In genomic region chr3:177921153-177921552, GRCh38 we compare ENCODE assay signal across 28 cellular contexts.
"Had no signal": no experiment of that assay in that cellular context is flagged by ENCODE, and none has a peak within 500 bp of the region (broad histone marks: within the 10 kb centered on the region; RNA-seq: fewer than 3 reads in every experiment).

No MANE protein-coding gene starts in this region.

- DNase-seq: activated B cell treated with CpG ODN at 0.5 μM for 24 hours; activated CD4-positive, alpha-beta T cell treated with anti-CD3 and anti-CD28 coated beads for 48 hours; activated CD4-positive, alpha-beta T cell treated with anti-CD3 and anti-CD28 coated beads, Interleukin-2, amount 50 U/mL, for 1 hour; activated CD4-positive, alpha-beta T cell treated with anti-CD3 and anti-CD28 coated beads, Interleukin-2, amount 50 U/mL, for 48 hours; activated CD8-positive, alpha-beta memory T cell treated with anti-CD3 and anti-CD28 coated beads for 24 hours; activated CD8-positive, alpha-beta T cell treated with anti-CD3 and anti-CD28 coated beads for 36 hours; activated effector memory CD4-positive, alpha-beta T cell treated with anti-CD3 and anti-CD28 coated beads, Interleukin-2, amount 50 U/mL, for 16 hours; activated naive CD4-positive, alpha-beta T cell treated with anti-CD3 and anti-CD28 coated beads for 36 hours; activated naive CD8-positive, alpha-beta T cell treated with anti-CD3 and anti-CD28 coated beads for 36 hours; activated naive CD8-positive, alpha-beta T cell treated with anti-CD3 and anti-CD28 coated beads, Interleukin-2, amount 50 U/mL, for 24 hours; activated T-cell treated with anti-CD3 and anti-CD28 coated beads, Interleukin-2, amount 50 U/mL, for 4 hours; adrenal gland; amygdala; aorta; central memory CD4-positive, alpha-beta T cell; cerebellar nuclear complex; colonic mucosa; effector CD8-positive, alpha-beta T cell; esophagus squamous epithelium; head of caudate nucleus; T-cell; T1000; WERI-Rb-1 had no signal

- H3K4me1 ChIP-seq: adrenal gland, breast epithelium, colonic mucosa, esophagus squamous epithelium had no signal

- H3K36me3 ChIP-seq: adrenal gland, breast epithelium, cardiac muscle cell, colonic mucosa, esophagus squamous epithelium, WERI-Rb-1 had no signal

- H3K4me3 ChIP-seq: adrenal gland, breast epithelium, cardiac muscle cell, colonic mucosa, esophagus squamous epithelium had no signal

- FAIRE-seq: endothelial cell of umbilical vein had no signal

- H3K27ac ChIP-seq: adrenal gland, breast epithelium, cardiac muscle cell, colonic mucosa, epithelial cell of prostate, esophagus squamous epithelium, WERI-Rb-1 had no signal

- ATAC-seq: activated CD4-positive, CD25-positive, alpha-beta regulatory T cell treated with anti-CD3 and anti-CD28 coated beads, Interleukin-2, amount 50 U/mL, for 24 hours; activated CD8-positive, alpha-beta T cell treated with anti-CD3 and anti-CD28 coated beads for 36 hours; activated naive CD8-positive, alpha-beta T cell treated with anti-CD3 and anti-CD28 coated beads, Interleukin-2, amount 50 U/mL, for 24 hours; activated T-cell treated with anti-CD3 and anti-CD28 coated beads, Interleukin-2, amount 50 U/mL, for 4 hours; T-cell had no signal

- H3K9me3 ChIP-seq: adrenal gland, breast epithelium, colonic mucosa, esophagus squamous epithelium had no signal

- H3K27me3 ChIP-seq: adrenal gland, breast epithelium, cardiac muscle cell, colonic mucosa, esophagus squamous epithelium had no signal
